Comparison of ENCODE assay signal across 28 cellular contexts in genomic region chr17:41735744-41736143, GRCh38. TPM values are rescaled to one million over a fixed set of nuclear protein-coding genes. Genes with fewer than 3 reads are reported as not detected.
"Had no signal": no experiment of that assay in that cellular context is flagged by ENCODE, and none has a peak within 500 bp of the region (broad histone marks: within the 10 kb centered on the region; RNA-seq: fewer than 3 reads in every experiment).

No MANE protein-coding gene starts in this region.

- H3K4me3 Mint-ChIP-seq: activated CD4-positive, alpha-beta memory T cell treated with anti-CD3 and anti-CD28 coated beads for 36 hours; activated CD4-positive, alpha-beta T cell treated with anti-CD3 and anti-CD28 coated beads, Interleukin-2, amount 10 ng/mL, durations not matched to agents 7 days and 5 days; activated naive CD4-positive, alpha-beta T cell treated with anti-CD3 and anti-CD28 coated beads for 36 hours; activated T-cell treated with anti-CD3 and anti-CD28 coated beads, Interleukin-2, amount 50 U/mL, for 4 hours; central memory CD8-positive, alpha-beta T cell had no signal

- DNase-seq: activated CD4-positive, alpha-beta memory T cell treated with anti-CD3 and anti-CD28 coated beads for 36 hours; activated CD4-positive, alpha-beta T cell treated with anti-CD3 and anti-CD28 coated beads, Interleukin-2, amount 10 ng/mL, durations not matched to agents 7 days and 5 days; activated CD4-positive, CD25-positive, alpha-beta regulatory T cell; activated CD8-positive, alpha-beta memory T cell treated with anti-CD3 and anti-CD28 coated beads for 24 hours; activated effector memory CD4-positive, alpha-beta T cell treated with anti-CD3 and anti-CD28 coated beads, Interleukin-2, amount 50 U/mL, for 16 hours; activated naive CD4-positive, alpha-beta T cell treated with anti-CD3 and anti-CD28 coated beads for 36 hours; activated naive CD8-positive, alpha-beta T cell treated with anti-CD3 and anti-CD28 coated beads, Interleukin-2, amount 10 ng/mL, durations not matched to agents 7 days and 5 days; activated T-cell treated with anti-CD3 and anti-CD28 coated beads, Interleukin-2, amount 50 U/mL, for 4 hours; adrenal gland; anterior cingulate cortex; MG63; MV-4-11; NCI-H1092 treated with DMSO at 0.1 percent for 48 hours; NCI-H1417 treated with DMSO at 0.1 percent for 48 hours; NCI-H1694; NCI-H2029; NCI-H345; NCI-H510A; NCI-H526 treated with DMSO at 0.1 percent for 48 hours; NCI-H82; SIG-M5; T-cell; T-helper 2 cell; T1000 had no signal

- H3K27ac Mint-ChIP-seq: activated CD4-positive, alpha-beta memory T cell treated with anti-CD3 and anti-CD28 coated beads for 36 hours; activated CD4-positive, alpha-beta T cell treated with anti-CD3 and anti-CD28 coated beads, Interleukin-2, amount 10 ng/mL, durations not matched to agents 7 days and 5 days; activated naive CD4-positive, alpha-beta T cell treated with anti-CD3 and anti-CD28 coated beads for 36 hours; activated naive CD8-positive, alpha-beta T cell treated with anti-CD3 and anti-CD28 coated beads, Interleukin-2, amount 10 ng/mL, durations not matched to agents 7 days and 5 days had no signal

- ATAC-seq: activated T-cell treated with anti-CD3 and anti-CD28 coated beads, Interleukin-2, amount 50 U/mL, for 4 hours; T-cell had no signal

- H3K9me3 Mint-ChIP-seq: activated CD4-positive, alpha-beta memory T cell treated with anti-CD3 and anti-CD28 coated beads for 36 hours; activated CD4-positive, alpha-beta T cell treated with anti-CD3 and anti-CD28 coated beads, Interleukin-2, amount 10 ng/mL, durations not matched to agents 7 days and 5 days; activated naive CD4-positive, alpha-beta T cell treated with anti-CD3 and anti-CD28 coated beads for 36 hours; activated naive CD8-positive, alpha-beta T cell treated with anti-CD3 and anti-CD28 coated beads, Interleukin-2, amount 10 ng/mL, durations not matched to agents 7 days and 5 days; activated T-cell treated with anti-CD3 and anti-CD28 coated beads, Interleukin-2, amount 50 U/mL, for 4 hours; central memory CD8-positive, alpha-beta T cell; T-cell had no signal

- H3K36me3 Mint-ChIP-seq: activated CD4-positive, alpha-beta memory T cell treated with anti-CD3 and anti-CD28 coated beads for 36 hours; activated naive CD8-positive, alpha-beta T cell treated with anti-CD3 and anti-CD28 coated beads, Interleukin-2, amount 10 ng/mL, durations not matched to agents 7 days and 5 days; T-cell had no signal

- H3K4me1 Mint-ChIP-seq: central memory CD8-positive, alpha-beta T cell had no signal

RNA-seq across cellular contexts. Expression of gene HAP1, which starts 1.3 kb away (rescaled TPM):
- total RNA-seq: activated CD4-positive, alpha-beta memory T cell treated with anti-CD3 and anti-CD28 coated beads for 36 hours; activated naive CD4-positive, alpha-beta T cell treated with anti-CD3 and anti-CD28 coated beads for 36 hours; RPMI7951 had no signal

RNA-seq across cellular contexts. Expression of gene GAST, which starts 23.6 kb away (rescaled TPM):
- total RNA-seq: activated CD4-positive, alpha-beta memory T cell treated with anti-CD3 and anti-CD28 coated beads for 36 hours; activated CD4-positive, alpha-beta T cell treated with anti-CD3 and anti-CD28 coated beads, Interleukin-2, amount 10 ng/mL, durations not matched to agents 7 days and 5 days; activated naive CD4-positive, alpha-beta T cell treated with anti-CD3 and anti-CD28 coated beads for 36 hours; activated naive CD8-positive, alpha-beta T cell treated with anti-CD3 and anti-CD28 coated beads, Interleukin-2, amount 10 ng/mL, durations not matched to agents 7 days and 5 days; activated T-cell treated with anti-CD3 and anti-CD28 coated beads, Interleukin-2, amount 50 U/mL, for 4 hours; adrenal gland; bronchial epithelial cell; OCI-LY7; RPMI7951; T-cell had no signal
